In genomic region chr1:244780311-244780710, GRCh38 we compare ENCODE assay signal across 28 cellular contexts.
"Had no signal": no experiment of that assay in that cellular context is flagged by ENCODE, and none has a peak within 500 bp of the region (broad histone marks: within the 10 kb centered on the region; RNA-seq: fewer than 3 reads in every experiment).

No MANE protein-coding gene starts in this region.

- H3K4me3 Mint-ChIP-seq: naive thymus-derived CD8-positive, alpha-beta T cell; nephron progenitor cell; neural progenitor cell; stimulated activated naive B cell treated with anti-CD40 and anti-IgM and Interleukin-4, amounts not matched to agents 10 μg/mL and 1 μg/mL and 100 μg/mL, for 72 hours had no signal

- H3K4me1 Mint-ChIP-seq: naive thymus-derived CD8-positive, alpha-beta T cell; neural progenitor cell had no signal

- H3K9me3 ChIP-seq: left lung, lower lobe of right lung, psoas muscle, right atrium auricular region, right lobe of liver, stomach, testis, thyroid gland, transverse colon, upper lobe of left lung, vagina had no signal

- H3K36me3 ChIP-seq: left lung, lower lobe of right lung, neural progenitor cell, right atrium auricular region, right lobe of liver, stomach, thyroid gland, transverse colon, upper lobe of left lung, vagina had no signal

- H3K4me3 ChIP-seq: left lung, lower lobe of right lung, neural progenitor cell, psoas muscle, right atrium auricular region, right lobe of liver, smooth muscle cell, stomach, testis, thyroid gland, transverse colon, upper lobe of left lung, vagina had no signal

- H3K36me3 Mint-ChIP-seq: neural progenitor cell; stimulated activated naive B cell treated with anti-CD40 and anti-IgM and Interleukin-4, amounts not matched to agents 10 μg/mL and 1 μg/mL and 100 μg/mL, for 72 hours had no signal

- H3K27me3 ChIP-seq: left lung, neural progenitor cell, right atrium auricular region, right lobe of liver, stomach, testis, thyroid gland, transverse colon, upper lobe of left lung, vagina had no signal

- DNase-seq: hippocampal formation; kidney; left colon; left lung; lower lobe of right lung; mammary epithelial cell; mesenchymal stem cell; naive thymus-derived CD8-positive, alpha-beta T cell; nephron progenitor cell; psoas muscle; right lobe of liver; stimulated activated CD4-positive, alpha-beta T cell treated with anti-CD3 and anti-CD28 coated beads, Interleukin-1b, Interleukin-23, amount 100 ng/mL, for 48 hours; stimulated activated CD4-positive, alpha-beta T cell treated with anti-CD3 and anti-CD28 coated beads, Interleukin-2, amount 100 ng/mL, for 48 hours; stimulated activated CD4-positive, alpha-beta T cell treated with anti-CD3 and anti-CD28 coated beads, Interleukin-4, amount 100 ng/mL, for 4 hours; stimulated activated CD8-positive, alpha-beta memory T cell treated with anti-CD3 and anti-CD28 coated beads, Interleukin-4, amount 100 ng/mL, for 48 hours; stimulated activated naive B cell treated with anti-CD40 and anti-IgM and Interleukin-4, amounts not matched to agents 10 μg/mL and 1 μg/mL and 100 μg/mL, for 72 hours; stimulated activated naive CD8-positive, alpha-beta T cell treated with anti-CD3 and anti-CD28 coated beads, Interleukin-15, Interleukin-2, amounts not matched to agents 100 U/mL and 50 U/mL, for 24 hours; stomach; testis; thyroid gland; transverse colon had no signal

- H2AFZ ChIP-seq: neural progenitor cell, parathyroid adenoma had no signal

- H3K4me1 ChIP-seq: left lung, lower lobe of right lung, neural progenitor cell, parathyroid adenoma, psoas muscle, right atrium auricular region, right lobe of liver, stomach, testis, thyroid gland, transverse colon, upper lobe of left lung, vagina had no signal

- H3K27ac ChIP-seq: left lung, lower lobe of right lung, neural progenitor cell, parathyroid adenoma, psoas muscle, right atrium auricular region, right lobe of liver, stomach, testis, thyroid gland, transverse colon, upper lobe of left lung, vagina had no signal

- ATAC-seq: left colon; left lung; naive thymus-derived CD8-positive, alpha-beta T cell; psoas muscle; right lobe of liver; stimulated activated naive B cell treated with anti-CD40 and anti-IgM and Interleukin-4, amounts not matched to agents 10 μg/mL and 1 μg/mL and 100 μg/mL, for 72 hours had no signal

- H3K79me2 ChIP-seq: parathyroid adenoma had no signal

- H3K4me2 ChIP-seq: neural progenitor cell, smooth muscle cell had no signal

- H3K27ac Mint-ChIP-seq: nephron progenitor cell; neural progenitor cell; stimulated activated naive B cell treated with anti-CD40 and anti-IgM and Interleukin-4, amounts not matched to agents 10 μg/mL and 1 μg/mL and 100 μg/mL, for 72 hours had no signal

- H3K9me3 Mint-ChIP-seq: naive thymus-derived CD8-positive, alpha-beta T cell; nephron progenitor cell; stimulated activated naive B cell treated with anti-CD40 and anti-IgM and Interleukin-4, amounts not matched to agents 10 μg/mL and 1 μg/mL and 100 μg/mL, for 72 hours had no signal

- FAIRE-seq: islet of Langerhans, kidney had no signal

- H3K9ac ChIP-seq: neural progenitor cell, parathyroid adenoma had no signal
